Comparison of ENCODE assay signal across 1 cellular context in genomic region chr18:75546964-75547363, GRCh38.
TF ChIP-seq lines count a peak whose summit lies in the region.

No MANE protein-coding gene starts in this region.

TF ChIP-seq in HCT116, 20 proteins besides CTCF, POLR2A, EP300 and RAD21 (continued from another document):
- TF ChIP-seq CBX3 (IDR thresholded peaks at IDR 0.05; ENCODE audit: low read depth) (no peak), JUND (IDR thresholded peaks at IDR 0.05) (no peak), EZH2 (IDR thresholded peaks at IDR 0.05) (no peak), EGR1 (IDR thresholded peaks at IDR 0.05; ENCODE audit: low read depth) (no peak), TCF7L2 (IDR thresholded peaks at IDR 0.05; ENCODE audit: borderline replicate concordance, extremely low read depth, insufficient read depth, insufficient read length) (no peak), YY1 (IDR thresholded peaks at IDR 0.05; ENCODE audit: extremely low read depth, insufficient replicate concordance, low read depth, low read length) (no peak), REST (IDR thresholded peaks at IDR 0.05; ENCODE audit: low read depth) (no peak)
